ENCODE assay signal across 18 cellular contexts in genomic region chr16:86504315-86505184, GRCh38. TPM values are rescaled to one million over a fixed set of nuclear protein-coding genes. Genes with fewer than 3 reads are reported as not detected.
DNase-seq lines count a peak whose midpoint lies in the region; ATAC-seq and TF ChIP-seq lines count a peak whose summit lies in the region.
"Had no signal": no experiment of that assay in that cellular context is flagged by ENCODE, and none has a peak within 500 bp of the region (broad histone marks: within the 10 kb centered on the region; RNA-seq: fewer than 3 reads in every experiment).

No MANE protein-coding gene starts in this region.

- no peaks in the 10 kb centered on the region for H3K9me3 ChIP-seq in CD4-positive, alpha-beta T cell (ENCODE audit: control insufficient read depth, low read length)
- H3K9me3 ChIP-seq in hepatocyte (ENCODE audit: low read depth) = no peaks in the 10 kb centered on the region
- no peaks in the 10 kb centered on the region for H3K9me3 ChIP-seq in osteoblast (ENCODE audit: low read depth, low read length)

- H3K36me3 ChIP-seq in hepatocyte (replicated peaks; ENCODE audit: insufficient read depth, low read depth) = no peaks in the 10 kb centered on the region
- no peaks in the 10 kb centered on the region for H3K36me3 ChIP-seq in osteoblast (ENCODE audit: insufficient read depth, low read length)

- peaks cover 89% of the 10 kb centered on the region for H3K27me3 ChIP-seq in CD4-positive, alpha-beta T cell (ENCODE audit: control insufficient read depth, insufficient read depth, low read length)
- peaks cover 97% of the 10 kb centered on the region for H3K27me3 ChIP-seq in hepatocyte
- peaks cover 95% of the 10 kb centered on the region for H3K27me3 ChIP-seq in osteoblast (ENCODE audit: insufficient read depth, low read length)

- H3K79me2 ChIP-seq in hepatocyte (peaks cover 88% of the 10 kb centered on the region), osteoblast (ENCODE audit: insufficient read depth, low read length) (no peaks in the 10 kb centered on the region)

- H3K27me3 Mint-ChIP-seq in CD4-positive, alpha-beta T cell = peaks cover 88% of the 10 kb centered on the region

- H3K4me3 Mint-ChIP-seq in CD4-positive, alpha-beta T cell = peak overlapping the region; percentile 69

- H3K27ac Mint-ChIP-seq in CD4-positive, alpha-beta T cell = no peak overlapping the region
- H3K27ac Mint-ChIP-seq: nephron had no signal

- WGBS in hepatocyte (ENCODE audit: low lambda C conversion rate, missing lambda C conversion rate) = 30% methylated on average over 27 of the region's 27 CpGs

- POLR2A ChIA-PET in CD4-positive, alpha-beta T cell (lab: Charles Lee) = no interaction called here

- peaks cover 33% of the 10 kb centered on the region for H3K4me1 Mint-ChIP-seq in CD4-positive, alpha-beta T cell (ENCODE audit: low read depth)

- no peak for TF ChIP-seq CTCF in CD4-positive, alpha-beta T cell (IDR thresholded peaks at IDR 0.05)
- TF ChIP-seq CTCF in WI38 (IDR thresholded peaks at IDR 0.05; ENCODE audit: low read depth, low read length) (no peak), hepatocyte (IDR thresholded peaks at IDR 0.05; ENCODE audit: poor library complexity) (no peak), osteoblast (IDR thresholded peaks at IDR 0.05; ENCODE audit: extremely low read depth, low read depth, low read length) (no peak)

- no peak overlapping the region for H3K27ac ChIP-seq in CD4-positive, alpha-beta T cell (ENCODE audit: low read depth, low read length)
- peak overlapping the region; percentile 99 for H3K27ac ChIP-seq in hepatocyte
- no peak overlapping the region for H3K27ac ChIP-seq in osteoblast (ENCODE audit: low read depth, low read length)
- H3K27ac ChIP-seq in substantia nigra (ENCODE audit: low read depth, low read length, poor library complexity, severe bottlenecking) = no peak overlapping the region
- H3K27ac ChIP-seq: VCaP had no signal

- no peaks in the 10 kb centered on the region for H3K36me3 Mint-ChIP-seq in CD4-positive, alpha-beta T cell (ENCODE audit: low read depth)

- DNase-seq in CD4-positive, alpha-beta T cell = no peak
- DNase-seq in hepatocyte (ENCODE audit: low spot score) = no peak
- peak; percentile 90 for DNase-seq in osteoblast (ENCODE audit: insufficient read length, low spot score, missing footprints)
- DNase-seq in LoVo (ENCODE audit: low spot score) = no peak
- no peak for DNase-seq in SIG-M5 (lab: John Stamatoyannopoulos, UW)
- DNase-seq in substantia nigra (lab: John Stamatoyannopoulos, UW) = no peak
- DNase-seq: activated gamma-delta T cell, COR-L47, dermis blood vessel endothelial cell, GOT3, NCI-H2029 treated with DMSO at 0.1 percent for 48 hours had no signal

- H3K4me1 ChIP-seq in hepatocyte (ENCODE audit: insufficient read depth) (peaks cover 17% of the 10 kb centered on the region), osteoblast (ENCODE audit: insufficient read depth, low read length) (no peaks in the 10 kb centered on the region)

- H3K9me2 ChIP-seq in hepatocyte (replicated peaks; ENCODE audit: insufficient read depth) = no peaks in the 10 kb centered on the region

- CTCF ChIA-PET in CD4-positive, alpha-beta T cell (lab: Charles Lee) = no interaction called here

- H3K4me3 ChIP-seq in WI38 (ENCODE audit: low read depth, low read length) (peak overlapping the region; percentile 97), hepatocyte (peak overlapping the region; percentile 6), osteoblast (ENCODE audit: insufficient read depth, low read length) (no peak overlapping the region)

- no peaks in the 10 kb centered on the region for H3K9me3 Mint-ChIP-seq in CD4-positive, alpha-beta T cell

- H3K4me2 ChIP-seq in hepatocyte (peak overlapping the region; percentile 89), osteoblast (ENCODE audit: insufficient read depth, low read length) (no peak overlapping the region)

- intact Hi-C loops in CD4-positive, alpha-beta T cell (cut with DNase I, micrococcal nuclease) = no loop called here

- no peak overlapping the region for H2AFZ ChIP-seq in hepatocyte
- no peak overlapping the region for H2AFZ ChIP-seq in osteoblast (ENCODE audit: low read length)

- H4K20me1 ChIP-seq in hepatocyte (ENCODE audit: insufficient read depth, poor library complexity, severe bottlenecking) (no peaks in the 10 kb centered on the region), osteoblast (ENCODE audit: insufficient read depth, low read length) (peaks cover 16% of the 10 kb centered on the region)

- no peak for ATAC-seq in CD4-positive, alpha-beta T cell (ENCODE audit: poor library complexity)
- no peak for ATAC-seq in GM21423 (IDR thresholded peaks at IDR 0.05; ENCODE audit: unreplicated experiment)

RNA-seq across cellular contexts. Expression of gene FOXF1, which starts 5.8 kb away (rescaled TPM):
- not detected for total RNA-seq in CD4-positive, alpha-beta T cell
- 23.7 and 26.8 TPM in 2 replicates for total RNA-seq in hepatocyte
- 30.0 and 37.4 TPM in 2 replicates for polyA plus RNA-seq in hepatocyte
- total RNA-seq in osteoblast = not detected in 2 replicates
- total RNA-seq: G401, HT-29, MCF 10A had no signal

RNA-seq across cellular contexts. Expression of gene MTHFSD, which starts 50.5 kb away (rescaled TPM):
- total RNA-seq in CD4-positive, alpha-beta T cell = 1 to 10 TPM; 7.3 to 7.9 TPM
- 8.1 and 21.5 TPM in 2 replicates for total RNA-seq in hepatocyte
- 11.5 and 15.3 TPM in 2 replicates for polyA plus RNA-seq in hepatocyte
- 18.5 and 20.3 TPM in 2 replicates for total RNA-seq in osteoblast

Comparison
In these comparisons a context has a peak if more than half of its experiments do, and no peak if none do; other contexts are left out.
1. RNA of gene FOXF1, which starts 5.8 kb away (total RNA-seq): 23.7 to 26.8 TPM in hepatocyte; not detected in CD4-positive, alpha-beta T cell and not detected in osteoblast; every median in the first group is over 10 times any median in the second.